In genomic region chr2:210461401-210461800, GRCh38 we compare ENCODE assay signal across 12 cellular contexts. TPM values are rescaled to one million over a fixed set of nuclear protein-coding genes. Genes with fewer than 3 reads are reported as not detected.
A peak's percentile ranks its signal among the peaks of the same experiment; 100 is the strongest.
DNase-seq lines count a peak whose midpoint lies in the region; ATAC-seq and TF ChIP-seq lines count a peak whose summit lies in the region.
"Had no signal": no experiment of that assay in that cellular context is flagged by ENCODE, and none has a peak within 500 bp of the region (broad histone marks: within the 10 kb centered on the region; RNA-seq: fewer than 3 reads in every experiment).

No MANE protein-coding gene starts in this region.

- peak; percentile 36 for ATAC-seq in GM18520 (IDR thresholded peaks at IDR 0.05; ENCODE audit: unreplicated experiment)
- peak; percentile 62 for ATAC-seq in GM21528 (IDR thresholded peaks at IDR 0.05; ENCODE audit: low FRiP score, unreplicated experiment)
- peak; percentile 63 for ATAC-seq in HG03354 (IDR thresholded peaks at IDR 0.05; ENCODE audit: poor library complexity, severe bottlenecking, unreplicated experiment)
- no peak for ATAC-seq in stimulated activated naive CD8-positive, alpha-beta T cell treated with anti-CD3 and anti-CD28 coated beads, Interleukin-15, amount 100 ng/mL, for 72 hours
- ATAC-seq: activated CD8-positive, alpha-beta memory T cell treated with anti-CD3 and anti-CD28 coated beads, Interleukin-2, amount 10 ng/mL, durations not matched to agents 7 days and 5 days; HCT116 had no signal

- no peaks in the 10 kb centered on the region for H3K27me3 Mint-ChIP-seq in stimulated activated naive CD8-positive, alpha-beta T cell treated with anti-CD3 and anti-CD28 coated beads, Interleukin-15, amount 100 ng/mL, for 72 hours
- H3K27me3 Mint-ChIP-seq: activated CD8-positive, alpha-beta memory T cell treated with anti-CD3 and anti-CD28 coated beads, Interleukin-2, amount 10 ng/mL, durations not matched to agents 7 days and 5 days had no signal

- DNase-seq in mucosa of gallbladder (ENCODE audit: low spot score) (no peak), GM13977 (ENCODE audit: low spot score) (no peak)
- DNase-seq in stimulated activated naive CD8-positive, alpha-beta T cell treated with anti-CD3 and anti-CD28 coated beads, Interleukin-15, amount 100 ng/mL, for 72 hours = no peak
- no peak for DNase-seq in activated effector memory CD4-positive, alpha-beta T cell treated with Interleukin-2 at 50 U/mL for 16 hours
- DNase-seq: activated CD8-positive, alpha-beta memory T cell treated with anti-CD3 and anti-CD28 coated beads, Interleukin-2, amount 10 ng/mL, durations not matched to agents 7 days and 5 days; SIG-M5 had no signal

- no peak for TF ChIP-seq CTCF in GM13977 (IDR thresholded peaks at IDR 0.05; ENCODE audit: extremely low read depth, insufficient read depth, missing control alignments)

- in situ Hi-C loops in GM13977 (cut with MboI; ENCODE audit: low pct_unique_long_range_greater_than_20kb, low sequenced_read_pairs, unreplicated experiment) = no loop called here

- H3K4me3 Mint-ChIP-seq in stimulated activated naive CD8-positive, alpha-beta T cell treated with anti-CD3 and anti-CD28 coated beads, Interleukin-15, amount 100 ng/mL, for 72 hours = no peak overlapping the region
- H3K4me3 Mint-ChIP-seq: activated CD8-positive, alpha-beta memory T cell treated with anti-CD3 and anti-CD28 coated beads, Interleukin-2, amount 10 ng/mL, durations not matched to agents 7 days and 5 days had no signal

- peak overlapping the region; percentile 96 for H3K27ac ChIP-seq in cingulate gyrus (ENCODE audit: low read depth, low read length)
- H3K27ac ChIP-seq: breast epithelium had no signal

- H3K4me1 Mint-ChIP-seq in stimulated activated naive CD8-positive, alpha-beta T cell treated with anti-CD3 and anti-CD28 coated beads, Interleukin-15, amount 100 ng/mL, for 72 hours = no peaks in the 10 kb centered on the region

- H3K9me3 Mint-ChIP-seq in stimulated activated naive CD8-positive, alpha-beta T cell treated with anti-CD3 and anti-CD28 coated beads, Interleukin-15, amount 100 ng/mL, for 72 hours = no peaks in the 10 kb centered on the region

- no peak overlapping the region for H3K27ac Mint-ChIP-seq in stimulated activated naive CD8-positive, alpha-beta T cell treated with anti-CD3 and anti-CD28 coated beads, Interleukin-15, amount 100 ng/mL, for 72 hours
- H3K27ac Mint-ChIP-seq: activated CD8-positive, alpha-beta memory T cell treated with anti-CD3 and anti-CD28 coated beads, Interleukin-2, amount 10 ng/mL, durations not matched to agents 7 days and 5 days had no signal

RNA-seq across cellular contexts. Expression of gene LANCL1, which starts 15.2 kb away (rescaled TPM):
- total RNA-seq in mucosa of gallbladder = 48.0 TPM
